Comparison of ENCODE assay signal across 8 cellular contexts in the genomic region with DNA sequence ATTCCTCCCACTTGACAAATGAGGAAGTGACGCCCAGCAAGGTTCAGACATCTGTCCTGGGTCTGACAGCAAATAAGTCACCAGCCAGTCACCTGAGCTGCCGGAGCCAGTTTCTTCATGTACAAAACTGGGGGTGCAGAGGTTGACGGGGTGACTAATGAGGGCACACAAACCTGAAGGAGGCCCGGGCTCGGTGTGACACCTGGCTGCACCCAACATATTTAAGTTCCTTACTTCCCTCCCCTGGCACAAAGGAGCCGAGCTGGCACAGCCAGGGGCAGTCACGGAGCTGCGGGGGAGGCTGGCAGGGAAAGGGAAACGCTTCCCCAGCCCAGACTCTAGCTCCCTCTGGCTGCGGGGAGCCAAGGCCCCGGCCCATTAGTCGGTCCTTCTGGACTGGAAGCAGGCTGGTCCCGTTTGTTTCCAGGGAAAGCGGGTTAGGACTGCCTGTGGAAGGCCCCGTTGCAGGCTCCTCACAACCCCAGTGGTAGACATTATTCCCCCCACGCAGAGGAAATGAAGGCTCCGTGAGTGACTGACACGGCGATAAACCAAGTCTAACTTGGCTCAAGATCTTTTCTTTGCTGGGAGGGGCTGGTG. TPM values are rescaled to one million over a fixed set of nuclear protein-coding genes. Genes with fewer than 3 reads are reported as not detected.
DNase-seq lines count a peak whose midpoint lies in the region; ATAC-seq, FAIRE-seq and TF ChIP-seq lines count a peak whose summit lies in the region.

No MANE protein-coding gene starts in this region.

- peak overlapping the region; percentile 97 for H3K9ac ChIP-seq in adipocyte (ENCODE audit: low read length)

- intact Hi-C loops in OCI-LY7 (cut with micrococcal nuclease; ENCODE audit: unreplicated experiment): loop anchor here (5.0 kb wide), 1 partner anchor 92 kb away; no protein-coding TSS in a partner anchor
- intact Hi-C loops in heart right ventricle (cut with DNase I): loop anchor here (1.0 to 10.0 kb wide), 7 partner anchors 92 to 133 kb away; a partner anchor contains a TSS
- intact Hi-C loops in prostate gland (cut with DNase I): loop anchor here (2.0 to 5.0 kb wide), 3 partner anchors 112 to 312 kb away; no protein-coding TSS in a partner anchor

- H3K4me1 ChIP-seq in OCI-LY7 (ENCODE audit: insufficient read depth, low read length, poor library complexity, severe bottlenecking) (peaks cover 61% of the 10 kb centered on the region), adipocyte (ENCODE audit: control insufficient read depth, insufficient read depth, low read length) (peaks cover 34% of the 10 kb centered on the region), heart right ventricle (peaks cover 16 to 95% (median 63%) of the 10 kb centered on the region in 9 donors), prostate gland (replicated peaks) (peaks cover 20% of the 10 kb centered on the region)

- POLR2A ChIA-PET in OCI-LY7 (lab: Charles Lee): interaction anchor here (0.6 to 1.1 kb wide), 2 partner anchors 11 to 402 kb away, joined by 3 to 5 read pairs; no protein-coding TSS in a partner anchor

- H3K36me3 ChIP-seq in OCI-LY7 (ENCODE audit: insufficient read depth, low read length) (peaks cover 3% of the 10 kb centered on the region; the same call in 1 of the 2 replicates), adipocyte (ENCODE audit: control insufficient read depth, insufficient read depth, low read length, severe bottlenecking) (peaks cover 2% of the 10 kb centered on the region), heart right ventricle (peaks cover 0 to 4% (median 0%) of the 10 kb centered on the region in 9 donors), prostate gland (no peaks in the 10 kb centered on the region)

- CTCF ChIA-PET in OCI-LY7 (lab: Charles Lee; ENCODE audit: unreplicated experiment): interaction anchor here (0.6 kb wide), 1 partner anchor 250 kb away, joined by 3 read pairs; no protein-coding TSS in a partner anchor

- TF ChIP-seq CTCF in AG10803 (conservative IDR thresholded peaks at IDR 0.05; ENCODE audit: low read length) (peak; percentile 62), GM13977 (IDR thresholded peaks at IDR 0.05; ENCODE audit: extremely low read depth, insufficient read depth, missing control alignments) (peak; percentile 53), OCI-LY7 (conservative IDR thresholded peaks at IDR 0.05; ENCODE audit: low read length) (peak; percentile 56), heart right ventricle (IDR thresholded peaks at IDR 0.05) (peak in 8 of 9 donors; percentile 53 to 82 (median 70)), prostate gland (IDR thresholded peaks at IDR 0.05) (peak; percentile 65 to 90 (median 83))

- H4K20me1 ChIP-seq in OCI-LY7 (ENCODE audit: insufficient read depth, low read length): no peaks in the 10 kb centered on the region; the same call in 1 of the 2 replicates

- in situ Hi-C loops in GM13977 (cut with MboI; ENCODE audit: low pct_unique_long_range_greater_than_20kb, low sequenced_read_pairs, unreplicated experiment): no loop called here

- H2AFZ ChIP-seq in OCI-LY7 (ENCODE audit: low read length): no peak overlapping the region

- peak overlapping the region; percentile 37; the same call in 1 of the 2 replicates for H3K4me2 ChIP-seq in OCI-LY7 (ENCODE audit: low read length)

- H3K9me3 ChIP-seq in OCI-LY7 (ENCODE audit: low read length) (no peaks in the 10 kb centered on the region), adipocyte (ENCODE audit: control insufficient read depth, low read length) (no peaks in the 10 kb centered on the region), heart right ventricle (no peaks in the 10 kb centered on the region), prostate gland (no peaks in the 10 kb centered on the region)

- no peaks in the 10 kb centered on the region for H3K9me2 ChIP-seq in OCI-LY7 (ENCODE audit: insufficient read depth, low read length)

- TF ChIP-seq POLR2A in prostate gland (IDR thresholded peaks at IDR 0.05): no peak
- no peak for TF ChIP-seq POLR2A in H54 (IDR thresholded peaks at IDR 0.05; ENCODE audit: low read depth, low read length)

- peak; percentile 16 to 60 (median 54) for ATAC-seq in heart right ventricle
- no peak for ATAC-seq in HG03565 (IDR thresholded peaks at IDR 0.05; ENCODE audit: unreplicated experiment)

- H3K79me2 ChIP-seq in OCI-LY7 (ENCODE audit: insufficient read depth, low read depth, low read length): no peaks in the 10 kb centered on the region

- FAIRE-seq in H54 (lab: Jason Lieb, UNC): no peak

- no peaks in the 10 kb centered on the region for H3K27me3 ChIP-seq in adipocyte (replicated peaks; ENCODE audit: control insufficient read depth, insufficient read depth, low read length)
- no peaks in the 10 kb centered on the region for H3K27me3 ChIP-seq in heart right ventricle
- H3K27me3 ChIP-seq in prostate gland (replicated peaks; ENCODE audit: insufficient read depth): no peaks in the 10 kb centered on the region

- 26 to 35% methylated on average over 19 of the region's 19 CpGs for WGBS in heart right ventricle, 2 donors
- WGBS in prostate gland: 31% methylated on average over 19 of the region's 19 CpGs

- peak overlapping the region; percentile 75 for H3K4me3 ChIP-seq in AG10803 (ENCODE audit: low read length)
- no peak overlapping the region for H3K4me3 ChIP-seq in OCI-LY7 (ENCODE audit: low read depth, low read length, poor library complexity, severe bottlenecking)
- H3K4me3 ChIP-seq in adipocyte (ENCODE audit: low read length): peak overlapping the region; percentile 95
- H3K4me3 ChIP-seq in heart right ventricle: peak overlapping the region in 9 of 10 donors; percentile 52 to 74 (median 69)
- peak overlapping the region; percentile 63 to 73 for H3K4me3 ChIP-seq in prostate gland

- DNase-seq in AG10803 (ENCODE audit: low read depth) (peak; percentile 38), GM13977 (ENCODE audit: low spot score) (peak; percentile 45), OCI-LY7 (ENCODE audit: low spot score) (peak; percentile 53), adipocyte (ENCODE audit: low read depth) (peak; percentile 36), heart right ventricle (peak; percentile 61 to 66), prostate gland (ENCODE audit: low spot score) (peak; percentile 72), H54 (ENCODE audit: insufficient read length, low spot score) (no peak)

- H3K27ac ChIP-seq in OCI-LY7 (ENCODE audit: low read depth, low read length, poor library complexity, severe bottlenecking) (no peak overlapping the region), heart right ventricle (peak overlapping the region in 9 of 10 donors; percentile 80 to 95 (median 89)), prostate gland (peak overlapping the region; percentile 88 to 89)

- no TSS peak for BruUV-seq in OCI-LY7 (replicated peaks; lab: Mats Ljungman, UMichigan)

RNA-seq across cellular contexts. Expression of a gene that starts 2.3 kb away (rescaled TPM):
- 0.19 and 0.62 TPM in 2 replicates for total RNA-seq in OCI-LY7 (2014; rRNA removed; shearing (Covaris generic))
- total RNA-seq in OCI-LY7 (2022): 0.37 TPM in 1 of 2 replicates, not detected in the other
- 10 to 100 TPM; 10.9 to 37.7 (median 23.5) TPM for total RNA-seq in heart right ventricle
- 10 to 100 TPM in 1 of 2 donors, 1 to 10 TPM in 1; 2.5 to 38.3 TPM for polyA plus RNA-seq in heart right ventricle
- total RNA-seq in prostate gland: 10 to 100 TPM; 12.5 to 39.6 TPM

Comparison
In these comparisons a context has a peak if more than half of its experiments do, and no peak if none do; other contexts are left out.
1. RNA of a gene that starts 2.3 kb away (total RNA-seq): 12.5 to 39.6 TPM in prostate gland and 10.9 to 37.7 TPM in heart right ventricle; 0.19 to 0.62 TPM in OCI-LY7; every median in the first group is over 4 times any median in the second.
2. Peak in every context shown above with its lines, with median percentiles within 50 percentile points of each other: CTCF ChIP-seq.